In the genomic region with DNA sequence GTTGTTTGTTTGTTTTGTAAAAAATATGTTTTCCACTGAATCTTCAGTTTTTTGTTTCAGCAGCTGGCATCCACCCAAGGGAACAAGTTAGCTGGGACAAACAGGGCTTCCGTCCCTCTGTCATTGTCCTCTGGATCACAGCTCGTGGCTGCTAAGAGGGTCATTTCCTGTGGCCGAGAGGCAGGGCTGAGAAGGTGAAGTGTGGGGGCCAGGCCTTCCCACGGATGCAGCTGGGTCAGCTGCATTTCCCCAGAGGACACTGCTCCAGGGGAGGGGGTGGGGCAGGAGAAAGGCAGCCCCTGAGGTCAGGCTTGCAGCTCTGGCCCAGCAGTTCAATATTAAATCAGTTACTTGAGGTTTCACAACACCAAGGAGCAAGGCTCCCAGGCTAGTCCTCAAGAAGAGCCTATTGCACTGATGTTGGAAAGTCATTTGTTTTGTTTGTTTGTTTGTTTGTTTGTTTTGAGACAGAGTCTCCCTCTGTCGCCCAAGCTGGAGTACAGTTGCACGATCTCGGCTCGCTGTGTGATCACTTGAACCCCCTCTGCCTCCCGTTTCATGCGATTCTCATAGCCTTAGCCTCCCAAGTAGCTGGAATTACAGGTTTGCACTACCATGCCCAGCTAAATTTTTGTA, we compare ENCODE assay signal across 11 cellular contexts. TPM values are rescaled to one million over a fixed set of nuclear protein-coding genes. Genes with fewer than 3 reads are reported as not detected.
A peak's percentile ranks its signal among the peaks of the same experiment; 100 is the strongest.
DNase-seq lines count a peak whose midpoint lies in the region; ATAC-seq, FAIRE-seq and TF ChIP-seq lines count a peak whose summit lies in the region.
"Had no signal": no experiment of that assay in that cellular context is flagged by ENCODE, and none has a peak within 500 bp of the region (broad histone marks: within the 10 kb centered on the region; RNA-seq: fewer than 3 reads in every experiment).

No MANE protein-coding gene starts in this region.

- in situ Hi-C loops in G401 (cut with HindIII; ENCODE audit: low sequenced_read_pairs), result no loop called here
- in situ Hi-C loops in K562 (cut with MboI), result no loop called here

- no peaks in the 10 kb centered on the region for H4K20me1 ChIP-seq in K562 (replicated peaks; ENCODE audit: control insufficient read depth, insufficient read depth, low read length)
- H4K20me1 ChIP-seq in hepatocyte (ENCODE audit: insufficient read depth, poor library complexity, severe bottlenecking), result no peaks in the 10 kb centered on the region

- H3K9me3 ChIP-seq in K562 (replicated peaks; ENCODE audit: control insufficient read depth, insufficient read depth, low read depth, low read length) (no peaks in the 10 kb centered on the region; the same call in 1 of the 2 replicates), hepatocyte (ENCODE audit: low read depth) (no peaks in the 10 kb centered on the region), prostate gland (no peaks in the 10 kb centered on the region)

- no peaks in the 10 kb centered on the region for H3K9me1 ChIP-seq in K562 (ENCODE audit: control insufficient read depth, insufficient read depth, low read length)

- H3K4me3 ChIP-seq in K562, result no peak overlapping the region
- no peak overlapping the region for H3K4me3 ChIP-seq in hepatocyte
- no peak overlapping the region for H3K4me3 ChIP-seq in prostate gland

- intact Hi-C loops in K562 (cut with micrococcal nuclease), result no loop called here
- intact Hi-C loops in prostate gland (cut with DNase I), result no loop called here

- H3K27ac ChIP-seq in K562 (ENCODE audit: extremely low read depth, low read depth, low read length) (peak overlapping the region; percentile 59; the same call in 2 of the 3 replicates), hepatocyte (peak overlapping the region; percentile 37), prostate gland (peak overlapping the region; percentile 2 to 19)

- 66% methylated on average over 9 of the region's 10 CpGs for WGBS in K562 (ENCODE audit: insufficient coverage, low coverage, missing lambda C conversion rate)
- WGBS in hepatocyte (ENCODE audit: low lambda C conversion rate, missing lambda C conversion rate), result 73% methylated on average over 10 of the region's 10 CpGs
- 75% methylated on average over 10 of the region's 10 CpGs for WGBS in prostate gland

- H3K9me2 ChIP-seq in hepatocyte (replicated peaks; ENCODE audit: insufficient read depth), result no peaks in the 10 kb centered on the region

- POLR2A ChIA-PET in K562 (lab: Yijun Ruan, JAX), result interaction anchor here (0.5 to 1.5 kb wide), 4 partner anchors 9 to 223 kb away, joined by 3 to 6 read pairs (median 4); no protein-coding TSS in a partner anchor

- H3K79me2 ChIP-seq in K562 (ENCODE audit: control insufficient read depth, insufficient read depth, low read length) (no peaks in the 10 kb centered on the region), hepatocyte (no peaks in the 10 kb centered on the region)

- ATAC-seq in K562, result peak; percentile 70
- ATAC-seq in HG03280 (IDR thresholded peaks at IDR 0.05; ENCODE audit: unreplicated experiment), result no peak
- ATAC-seq: activated CD8-positive, alpha-beta memory T cell treated with anti-CD3 and anti-CD28 coated beads, Interleukin-2, amount 10 ng/mL, durations not matched to agents 7 days and 5 days; CD8-positive, alpha-beta T cell had no signal

- H3K36me3 ChIP-seq in K562 (ENCODE audit: control insufficient read depth, insufficient read depth, low read length), result no peaks in the 10 kb centered on the region
- no peaks in the 10 kb centered on the region for H3K36me3 ChIP-seq in hepatocyte (replicated peaks; ENCODE audit: insufficient read depth, low read depth)
- H3K36me3 ChIP-seq in prostate gland, result no peaks in the 10 kb centered on the region

- H2AFZ ChIP-seq in K562 (ENCODE audit: low read depth, low read length) (peak overlapping the region; percentile 91), hepatocyte (no peak overlapping the region)

- TF ChIP-seq POLR2A in K562 (conservative IDR thresholded peaks at IDR 0.05) (no peak), prostate gland (IDR thresholded peaks at IDR 0.05) (no peak)

- TF ChIP-seq EP300 in K562 (IDR thresholded peaks at IDR 0.05; ENCODE audit: low read length), result no peak

- CTCF ChIA-PET in K562 (lab: Yijun Ruan, JAX; ENCODE audit: low intra/inter-chr PET ratio), result no interaction called here

- H3K4me1 ChIP-seq in K562 (replicated peaks in 1 of 2; ENCODE audit: control insufficient read depth in 2 of 2, insufficient read depth in 2 of 2, low read length in 2 of 2) (peaks cover 7 to 9% of the 10 kb centered on the region in 2 experiments; a peak in 3 of 5 replicates), hepatocyte (ENCODE audit: insufficient read depth) (peaks cover 8% of the 10 kb centered on the region), prostate gland (replicated peaks) (no peaks in the 10 kb centered on the region)

- BruUV-seq in K562 (replicated peaks; lab: Mats Ljungman, UMichigan), result no TSS peak

- H3K27me3 ChIP-seq in K562 (ENCODE audit: control insufficient read depth in 2 of 2, insufficient read depth in 2 of 2, low read length in 2 of 2) (no peaks in the 10 kb centered on the region), hepatocyte (no peaks in the 10 kb centered on the region), prostate gland (replicated peaks; ENCODE audit: insufficient read depth) (no peaks in the 10 kb centered on the region)

- H3K4me2 ChIP-seq in K562 (ENCODE audit: insufficient read depth, low read length) (no peak overlapping the region; the same call in 1 of the 2 replicates), hepatocyte (no peak overlapping the region)

- DNase-seq in G401 (ENCODE audit: low spot score), result peak; percentile 6
- peak in 3 of 4 experiments; percentile 22 to 43 (median 35) for DNase-seq in K562 (ENCODE audit: extremely low read depth in 1 of 4, low spot score in 3 of 4)
- DNase-seq in hepatocyte (ENCODE audit: low spot score), result no peak
- DNase-seq in prostate gland (ENCODE audit: low spot score), result no peak
- DNase-seq in AG08395 (ENCODE audit: low spot score), result no peak
- DNase-seq in HTR-8/SVneo (ENCODE audit: insufficient read length, low spot score), result no peak
- DNase-seq in EL, result no peak
- DNase-seq: activated CD8-positive, alpha-beta memory T cell treated with anti-CD3 and anti-CD28 coated beads, Interleukin-2, amount 10 ng/mL, durations not matched to agents 7 days and 5 days; CD8-positive, alpha-beta T cell; RPMI8226 had no signal

- peak overlapping the region; percentile 44 to 83; a peak in 3 of 4 replicates for H3K9ac ChIP-seq in K562 (ENCODE audit: insufficient read depth in 1 of 2, low read depth in 2 of 2, low read length in 2 of 2)

- TF ChIP-seq CTCF in K562 (IDR thresholded peaks at IDR 0.05 in 2 of 3, conservative IDR thresholded peaks at IDR 0.05 in 1 of 3; ENCODE audit: insufficient read depth in 2 of 3, low read depth in 1 of 3, low read length in 3 of 3) (no peak), hepatocyte (IDR thresholded peaks at IDR 0.05; ENCODE audit: poor library complexity) (no peak), prostate gland (IDR thresholded peaks at IDR 0.05) (no peak)

- TF ChIP-seq RAD21 in K562 (CRISPR knock-in tag; conservative IDR thresholded peaks at IDR 0.05 in 1 of 2, IDR thresholded peaks at IDR 0.05 in 1 of 2), result no peak

- FAIRE-seq in K562 (lab: Jason Lieb, UNC) (no peak), HTR-8/SVneo (lab: Jason Lieb, UNC) (no peak)

TF ChIP-seq in K562, 482 proteins besides CTCF, POLR2A, EP300 and RAD21 (continues in another document):
- TF ChIP-seq GTF2E2 (tag; IDR thresholded peaks at IDR 0.05), result no peak

RNA-seq across cellular contexts. Expression of a gene that starts 34.4 kb away (rescaled TPM):
- 27.9 and 38.9 TPM in 2 replicates for total RNA-seq in G401 (2014; rRNA removed; shearing (Covaris generic))
- total RNA-seq in K562 (2011; cell fraction: chromatin; rRNA removed; ENCODE audit: low replicate concordance), result 49.3 and 111 TPM in 2 replicates
- 49.2 and 65.0 TPM in 2 replicates for total RNA-seq in K562 (2011; cell fraction: nucleolus; rRNA removed)
- total RNA-seq in K562 (2011; cell fraction: nucleoplasm; rRNA removed), result 48.8 and 58.2 TPM in 2 replicates
- total RNA-seq in K562 (2014; rRNA removed) (17.8 and 22.3 TPM in 2 replicates), K562 (2014; rRNA removed; fragmentation: Illumina TruSeq; extraction: Trizol) (8.8 and 11.1 TPM in 2 replicates), K562 (2015; rRNA removed; fragmentation: Illumina TruSeq; extraction: Trizol) (16.0 and 16.1 TPM in 2 replicates), K562 (2021) (39.9 and 41.1 TPM in 2 replicates), hepatocyte (43.0 and 64.7 TPM in 2 replicates), prostate gland (100 to 1,000 TPM; 200 to 209 TPM)
- polyA plus RNA-seq in K562 (2011; rRNA removed) (7.7 and 13.7 TPM in 2 replicates), K562 (2014; fragmentation: Illumina TruSeq; extraction: Trizol) (17.6 and 28.4 TPM in 2 replicates), K562 (2014; fragmentation: Nextera tagmentation; extraction: Ambion mirVana) (1 to 10 TPM; 2.5 to 3.4 TPM), K562 (2014; rRNA removed) (20.6 and 25.5 TPM in 2 replicates), hepatocyte (88.7 and 112 TPM in 2 replicates)
- polyA plus RNA-seq in K562 (2011; cell fraction: cytosol; rRNA removed), result 9.0 and 10.3 TPM in 2 replicates
- 70.1 and 84.9 TPM in 2 replicates for polyA plus RNA-seq in K562 (2011; cell fraction: nucleus; rRNA removed)
- 22.9 and 23.5 TPM in 2 replicates for polyA plus RNA-seq in K562 (2012)
- 4.6 and 7.0 TPM in 2 replicates for polyA minus RNA-seq in K562 (2011; rRNA and poly(A)+ RNA removed)
- 8.3 and 14.4 TPM in 2 replicates for polyA minus RNA-seq in K562 (2011; cell fraction: cytosol; rRNA and poly(A)+ RNA removed)
- 24.6 and 28.2 TPM in 2 replicates for polyA minus RNA-seq in K562 (2011; cell fraction: nucleus; rRNA and poly(A)+ RNA removed)

Comparison
In these comparisons a context has a peak if more than half of its experiments do, and no peak if none do; other contexts are left out.
1. DNase-seq: peak in G401 (single experiment) and K562 (3 of 4); none in hepatocyte (single experiment), prostate gland (single experiment), AG08395 (single experiment), HTR-8/SVneo (single experiment) and EL (single experiment).
2. Peak in every context shown above with its lines, with median percentiles within 50 percentile points of each other: H3K27ac ChIP-seq.